1 cellular context compared by ENCODE assay signal in the genomic region with DNA sequence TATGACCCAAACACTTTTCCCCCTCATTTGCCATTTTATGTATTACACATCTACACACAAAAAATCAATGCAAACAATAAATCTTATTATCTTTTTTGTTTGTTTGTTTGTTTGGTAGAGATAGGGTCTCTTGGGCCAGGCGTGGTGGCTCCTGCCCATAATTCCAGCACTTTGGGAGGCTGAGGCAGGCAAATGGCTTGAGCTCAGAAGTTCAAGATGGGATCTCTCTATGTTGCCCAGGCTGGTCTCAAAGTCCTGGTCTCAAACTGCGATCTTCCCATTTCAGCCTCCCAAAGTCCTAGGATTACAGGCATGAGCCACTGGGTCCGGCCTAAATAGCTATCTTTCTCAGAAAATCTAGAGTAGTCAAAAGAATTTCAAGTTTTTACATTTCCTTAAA.
TF ChIP-seq lines count a peak whose summit lies in the region.

No MANE protein-coding gene starts in this region.

TF ChIP-seq in GM12878, 131 proteins besides CTCF, POLR2A, EP300 and RAD21:
- TF ChIP-seq SMC3 (IDR thresholded peaks at IDR 0.05; ENCODE audit: borderline replicate concordance, low read length) (no peak), BRCA1 (IDR thresholded peaks at IDR 0.05; ENCODE audit: low read depth, low read length) (no peak), NFIC (IDR thresholded peaks at IDR 0.05; ENCODE audit: low read depth, low read length) (no peak), ZNF384 (IDR thresholded peaks at IDR 0.05; ENCODE audit: borderline replicate concordance, low read depth, low read length) (no peak), ZNF217 (IDR thresholded peaks at IDR 0.05) (no peak), SREBF2 (IDR thresholded peaks at IDR 0.05; ENCODE audit: low read length) (no peak), PML (IDR thresholded peaks at IDR 0.05; ENCODE audit: low read length) (no peak), POU2F2 (IDR thresholded peaks at IDR 0.05; ENCODE audit: borderline replicate concordance, low read depth, low read length) (no peak), HDAC2 (IDR thresholded peaks at IDR 0.05) (no peak), LARP7 (IDR thresholded peaks at IDR 0.05) (no peak), ATF7 (IDR thresholded peaks at IDR 0.05; ENCODE audit: low read depth) (no peak), FOXM1 (IDR thresholded peaks at IDR 0.05; ENCODE audit: low read depth, low read length) (no peak), SUPT20H (IDR thresholded peaks at IDR 0.05; ENCODE audit: borderline replicate concordance, control insufficient read depth, low read depth, low read length) (no peak), HDGF (IDR thresholded peaks at IDR 0.05) (no peak), TAF1 (IDR thresholded peaks at IDR 0.05; ENCODE audit: borderline replicate concordance, low read depth, low read length) (no peak), MYC (IDR thresholded peaks at IDR 0.05; ENCODE audit: insufficient read depth, insufficient read length, insufficient replicate concordance, low read length, severe bottlenecking) (no peak), HCFC1 (IDR thresholded peaks at IDR 0.05; ENCODE audit: low read length) (no peak), KDM1A (IDR thresholded peaks at IDR 0.05; ENCODE audit: borderline replicate concordance) (no peak), STAT1 (conservative IDR thresholded peaks at IDR 0.05) (no peak)
- TF ChIP-seq, protein P1, sequence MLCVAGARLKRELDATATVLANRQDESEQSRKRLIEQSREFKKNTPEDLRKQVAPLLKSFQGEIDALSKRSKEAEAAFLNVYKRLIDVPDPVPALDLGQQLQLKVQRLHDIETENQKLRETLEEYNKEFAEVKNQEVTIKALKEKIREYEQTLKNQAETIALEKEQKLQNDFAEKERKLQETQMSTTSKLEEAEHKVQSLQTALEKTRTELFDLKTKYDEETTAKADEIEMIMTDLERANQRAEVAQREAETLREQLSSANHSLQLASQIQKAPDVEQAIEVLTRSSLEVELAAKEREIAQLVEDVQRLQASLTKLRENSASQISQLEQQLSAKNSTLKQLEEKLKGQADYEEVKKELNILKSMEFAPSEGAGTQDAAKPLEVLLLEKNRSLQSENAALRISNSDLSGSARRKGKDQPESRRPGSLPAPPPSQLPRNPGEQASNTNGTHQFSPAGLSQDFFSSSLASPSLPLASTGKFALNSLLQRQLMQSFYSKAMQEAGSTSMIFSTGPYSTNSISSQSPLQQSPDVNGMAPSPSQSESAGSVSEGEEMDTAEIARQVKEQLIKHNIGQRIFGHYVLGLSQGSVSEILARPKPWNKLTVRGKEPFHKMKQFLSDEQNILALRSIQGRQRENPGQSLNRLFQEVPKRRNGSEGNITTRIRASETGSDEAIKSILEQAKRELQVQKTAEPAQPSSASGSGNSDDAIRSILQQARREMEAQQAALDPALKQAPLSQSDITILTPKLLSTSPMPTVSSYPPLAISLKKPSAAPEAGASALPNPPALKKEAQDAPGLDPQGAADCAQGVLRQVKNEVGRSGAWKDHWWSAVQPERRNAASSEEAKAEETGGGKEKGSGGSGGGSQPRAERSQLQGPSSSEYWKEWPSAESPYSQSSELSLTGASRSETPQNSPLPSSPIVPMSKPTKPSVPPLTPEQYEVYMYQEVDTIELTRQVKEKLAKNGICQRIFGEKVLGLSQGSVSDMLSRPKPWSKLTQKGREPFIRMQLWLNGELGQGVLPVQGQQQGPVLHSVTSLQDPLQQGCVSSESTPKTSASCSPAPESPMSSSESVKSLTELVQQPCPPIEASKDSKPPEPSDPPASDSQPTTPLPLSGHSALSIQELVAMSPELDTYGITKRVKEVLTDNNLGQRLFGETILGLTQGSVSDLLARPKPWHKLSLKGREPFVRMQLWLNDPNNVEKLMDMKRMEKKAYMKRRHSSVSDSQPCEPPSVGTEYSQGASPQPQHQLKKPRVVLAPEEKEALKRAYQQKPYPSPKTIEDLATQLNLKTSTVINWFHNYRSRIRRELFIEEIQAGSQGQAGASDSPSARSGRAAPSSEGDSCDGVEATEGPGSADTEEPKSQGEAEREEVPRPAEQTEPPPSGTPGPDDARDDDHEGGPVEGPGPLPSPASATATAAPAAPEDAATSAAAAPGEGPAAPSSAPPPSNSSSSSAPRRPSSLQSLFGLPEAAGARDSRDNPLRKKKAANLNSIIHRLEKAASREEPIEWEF (IDR thresholded peaks at IDR 0.05; ENCODE audit: insufficient replicate concordance, low read depth, low read length), result no peak
